ENCODE assay signal across 8 cellular contexts in genomic region chr16:81737885-81738536, GRCh38. TPM values are rescaled to one million over a fixed set of nuclear protein-coding genes. Genes with fewer than 3 reads are reported as not detected.
DNase-seq lines count a peak whose midpoint lies in the region; ATAC-seq lines count a peak whose summit lies in the region.

No MANE protein-coding gene starts in this region.

- H3K9me3 Mint-ChIP-seq in activated CD4-positive, alpha-beta memory T cell treated with anti-CD3 and anti-CD28 coated beads for 36 hours = no peaks in the 10 kb centered on the region

- peak overlapping the region; percentile 13 to 60 (median 46); a peak in 16 of 20 replicates for H3K4me3 ChIP-seq in BLaER1 treated with 17β-estradiol and CSF1 and Interleukin-3, amounts not matched to agents 10 nM and 100 nM
- no peak overlapping the region for H3K4me3 ChIP-seq in mesendoderm (ENCODE audit: low read length)

- H3K4me1 ChIP-seq in BLaER1 treated with 17β-estradiol and CSF1 and Interleukin-3, amounts not matched to agents 10 nM and 100 nM = peaks cover 38 to 48% (median 41%) of the 10 kb centered on the region in 10 experiments
- H3K4me1 ChIP-seq in mesendoderm (ENCODE audit: control insufficient read depth, low read depth, low read length) = no peaks in the 10 kb centered on the region

- peak overlapping the region; percentile 16 to 72 (median 61); a peak in 21 of 22 replicates for H3K9ac ChIP-seq in BLaER1 treated with 17β-estradiol and CSF1 and Interleukin-3, amounts not matched to agents 10 nM and 100 nM
- H3K9ac ChIP-seq in mesendoderm (ENCODE audit: low read length) = no peak overlapping the region

- no peaks in the 10 kb centered on the region for H3K36me3 ChIP-seq in BLaER1 treated with 17β-estradiol and CSF1 and Interleukin-3, amounts not matched to agents 10 nM and 100 nM
- H3K36me3 ChIP-seq in mesendoderm (ENCODE audit: control insufficient read depth, insufficient read depth, low read length) = no peaks in the 10 kb centered on the region

- H3K79me1 ChIP-seq in mesendoderm (ENCODE audit: low read length) = no peaks in the 10 kb centered on the region

- no peaks in the 10 kb centered on the region for H3K27me3 Mint-ChIP-seq in activated CD4-positive, alpha-beta memory T cell treated with anti-CD3 and anti-CD28 coated beads for 36 hours

- H3K4ac ChIP-seq in mesendoderm (ENCODE audit: low read depth, low read length) = no peak overlapping the region

- H3K23ac ChIP-seq in mesendoderm (ENCODE audit: low read length) = no peak overlapping the region

- H3K4me1 Mint-ChIP-seq in activated CD4-positive, alpha-beta memory T cell treated with anti-CD3 and anti-CD28 coated beads for 36 hours (ENCODE audit: low read depth) = peaks cover 8% of the 10 kb centered on the region

- H3K27ac ChIP-seq in BLaER1 treated with 17β-estradiol and CSF1 and Interleukin-3, amounts not matched to agents 10 nM and 100 nM = peak overlapping the region; percentile 18 to 83 (median 67); a peak in 20 of 22 replicates
- no peak overlapping the region for H3K27ac ChIP-seq in mesendoderm (ENCODE audit: low read depth, low read length)

- DNase-seq in NCI-H748 treated with DMSO at 0.1 percent for 48 hours (lab: John Stamatoyannopoulos, UW) (peak; percentile 62), ecto neural progenitor cell (ENCODE audit: low spot score) (peak; percentile 85), mesendoderm (peak; percentile 89)
- DNase-seq in activated CD4-positive, alpha-beta memory T cell treated with anti-CD3 and anti-CD28 coated beads for 36 hours = peak; percentile 93
- DNase-seq in stimulated activated CD8-positive, alpha-beta memory T cell treated with anti-CD3 and anti-CD28 coated beads, Interleukin-12 subunit alpha, Interleukin-12 subunit beta, amount 100 ng/mL, for 4 hours (ENCODE audit: low read depth) = peak; percentile 70

- H3K56ac ChIP-seq in mesendoderm (ENCODE audit: low read length) = peak overlapping the region; percentile 10

- H3K27me3 ChIP-seq in BLaER1 treated with 17β-estradiol and CSF1 and Interleukin-3, amounts not matched to agents 10 nM and 100 nM = no peaks in the 10 kb centered on the region
- no peaks in the 10 kb centered on the region for H3K27me3 ChIP-seq in mesendoderm (ENCODE audit: insufficient read depth, low read length, poor library complexity)

- H2BK120ac ChIP-seq in mesendoderm (ENCODE audit: low read depth, low read length) = no peak overlapping the region

- no peak overlapping the region for H4K8ac ChIP-seq in mesendoderm (ENCODE audit: low read depth, low read length)

- no peaks in the 10 kb centered on the region for H3K9me3 ChIP-seq in BLaER1 treated with 17β-estradiol and CSF1 and Interleukin-3, amounts not matched to agents 10 nM and 100 nM (replicated peaks in 1 of 11)

- ATAC-seq in GM19351 (IDR thresholded peaks at IDR 0.05; ENCODE audit: unreplicated experiment) (peak; percentile 60), HG03520 (IDR thresholded peaks at IDR 0.05; ENCODE audit: unreplicated experiment) (peak; percentile 51)

- peak overlapping the region; percentile 63 to 99 (median 92) for H3K4me2 ChIP-seq in BLaER1 treated with 17β-estradiol and CSF1 and Interleukin-3, amounts not matched to agents 10 nM and 100 nM
- H3K4me2 ChIP-seq in mesendoderm (ENCODE audit: low read length) = no peak overlapping the region

- POLR2A ChIA-PET in activated CD4-positive, alpha-beta memory T cell treated with anti-CD3 and anti-CD28 coated beads for 36 hours (lab: Charles Lee) = interaction anchor here (0.7 kb wide), 1 partner anchor 533 kb away, joined by 3 read pairs; no protein-coding TSS in a partner anchor

- no peak overlapping the region for H2BK15ac ChIP-seq in mesendoderm (replicated peaks; ENCODE audit: low read depth)

- H2BK5ac ChIP-seq in mesendoderm (ENCODE audit: low read length) = no peak overlapping the region

- H3K18ac ChIP-seq in mesendoderm (ENCODE audit: low read length) = no peak overlapping the region

- no peak overlapping the region for H4K5ac ChIP-seq in mesendoderm (ENCODE audit: low read length)

- no peaks in the 10 kb centered on the region for H3K36me3 Mint-ChIP-seq in activated CD4-positive, alpha-beta memory T cell treated with anti-CD3 and anti-CD28 coated beads for 36 hours

- H3K27ac Mint-ChIP-seq in activated CD4-positive, alpha-beta memory T cell treated with anti-CD3 and anti-CD28 coated beads for 36 hours = peak overlapping the region; percentile 7

- H3K4me3 Mint-ChIP-seq in activated CD4-positive, alpha-beta memory T cell treated with anti-CD3 and anti-CD28 coated beads for 36 hours = peak overlapping the region; percentile 53

- no peaks in the 10 kb centered on the region for H4K20me1 ChIP-seq in BLaER1 treated with 17β-estradiol and CSF1 and Interleukin-3, amounts not matched to agents 10 nM and 100 nM

- H3K79me2 ChIP-seq in mesendoderm (ENCODE audit: control insufficient read depth, insufficient read depth, low read length) = no peaks in the 10 kb centered on the region

- intact Hi-C loops in activated CD4-positive, alpha-beta memory T cell treated with anti-CD3 and anti-CD28 coated beads for 36 hours (cut with micrococcal nuclease) = loop anchor here (1.0 to 5.0 kb wide), 6 partner anchors 335 to 816 kb away; partner anchors contain the start of gene ATMIN

- WGBS in mesendoderm (ENCODE audit: extremely low coverage, insufficient coverage, low lambda C conversion rate) = no CpG with 5 or more reads among the region's 22 CpGs

- CTCF ChIA-PET in activated CD4-positive, alpha-beta memory T cell treated with anti-CD3 and anti-CD28 coated beads for 36 hours (lab: Charles Lee) = interaction anchor here (0.6 to 3.2 kb wide), 16 partner anchors 14 to 702 kb away, joined by 3 to 13 read pairs (median 4); partner anchors contain the start of gene ATMIN

- H2AK5ac ChIP-seq in mesendoderm (ENCODE audit: low read length) = no peak overlapping the region

RNA-seq across cellular contexts. Expression of gene PLCG2, which starts 41.1 kb away (rescaled TPM):
- 10 to 100 TPM in 1 of 2 experiments, 1 to 10 TPM in 1; 8.3 to 10.6 TPM for total RNA-seq in activated CD4-positive, alpha-beta memory T cell treated with anti-CD3 and anti-CD28 coated beads for 36 hours
- polyA plus RNA-seq in mesendoderm (2013, experiment 1 of 2) = 1.6 TPM
- polyA plus RNA-seq in mesendoderm (2013, experiment 2 of 2) = 1.3 TPM
